ENCODE assay signal across 12 cellular contexts in the genomic region with DNA sequence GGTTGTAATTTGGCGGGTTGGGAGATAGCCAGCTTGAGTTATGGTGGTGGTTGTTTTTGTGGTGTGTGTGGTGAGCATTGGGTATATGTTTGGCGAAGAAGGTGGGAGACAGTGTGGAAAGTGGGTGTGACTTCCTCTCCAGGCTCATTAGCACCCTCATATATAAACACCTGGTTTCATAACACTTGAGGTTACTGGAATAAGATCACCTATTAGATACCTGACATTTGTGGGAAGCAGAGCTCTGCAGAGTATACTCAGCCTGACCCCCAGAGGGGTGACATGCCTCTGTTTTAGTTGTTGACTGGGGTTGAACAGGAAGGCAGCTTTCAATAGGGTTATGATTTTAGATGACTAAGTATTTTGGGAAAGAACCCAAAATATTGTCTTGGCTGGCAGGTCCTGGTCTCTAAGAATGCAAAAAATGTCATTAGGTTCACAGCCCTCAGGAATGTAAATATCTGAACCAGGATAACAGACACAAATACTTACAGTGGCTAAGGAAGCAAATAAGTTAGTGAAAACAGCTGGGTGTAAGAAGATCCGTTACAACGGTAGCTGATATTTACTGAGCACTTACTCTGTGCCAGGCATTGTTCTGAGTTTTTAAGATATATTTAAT. TPM values are rescaled to one million over a fixed set of nuclear protein-coding genes. Genes with fewer than 3 reads are reported as not detected.
A peak's percentile ranks its signal among the peaks of the same experiment; 100 is the strongest.
DNase-seq lines count a peak whose midpoint lies in the region; ATAC-seq, FAIRE-seq and TF ChIP-seq lines count a peak whose summit lies in the region.
"Had no signal": no experiment of that assay in that cellular context is flagged by ENCODE, and none has a peak within 500 bp of the region (broad histone marks: within the 10 kb centered on the region; RNA-seq: fewer than 3 reads in every experiment).

No MANE protein-coding gene starts in this region.

- H3K27me3 Mint-ChIP-seq in chondrocyte (ENCODE audit: low read depth), result no peaks in the 10 kb centered on the region

- H3K4me3 Mint-ChIP-seq in chondrocyte (ENCODE audit: unreplicated experiment), result no peak overlapping the region
- H3K4me3 Mint-ChIP-seq: GM23338 had no signal

- TF ChIP-seq POLR2A in A549 (IDR thresholded peaks at IDR 0.05; ENCODE audit: low read length), result no peak

- H3K27ac Mint-ChIP-seq in chondrocyte (ENCODE audit: unreplicated experiment), result peak overlapping the region; percentile 35
- H3K27ac Mint-ChIP-seq: GM23338 had no signal

- TF ChIP-seq CTCF in A549 (IDR thresholded peaks at IDR 0.05) (no peak), chondrocyte (IDR thresholded peaks at IDR 0.05) (no peak), lung (IDR thresholded peaks at IDR 0.05; ENCODE audit: control extremely low read depth, extremely low read depth) (no peak)

- peaks cover 16% of the 10 kb centered on the region for H3K4me1 Mint-ChIP-seq in chondrocyte (ENCODE audit: low read depth)

- peak; percentile 95 for FAIRE-seq in A549 (lab: Jason Lieb, UNC)

- H3K27ac ChIP-seq in A549, result peak overlapping the region in 1 of 2 experiments; percentile 73; a peak in 3 of 6 replicates
- peak overlapping the region in 1 of 2 donors; percentile 53 for H3K27ac ChIP-seq in lung (ENCODE audit: low read depth in 1 of 2, low read length in 1 of 2)

- in situ Hi-C loops in KBM-7 (cut with MboI; ENCODE audit: low pct_unique_long_range_greater_than_20kb, low sequenced_read_pairs), result no loop called here

- TF ChIP-seq EP300 in A549 (IDR thresholded peaks at IDR 0.05), result 0 out of 5 replicates have a peak, but pooled peaks of 1 of the 2 experiments have one; percentile 26

- peak; percentile 35 to 66 for DNase-seq in A549 (ENCODE audit: low read depth in 1 of 2, low spot score in 1 of 2)
- DNase-seq in KBM-7, result peak; percentile 7
- DNase-seq in chondrocyte (ENCODE audit: low spot score), result no peak
- no peak for DNase-seq in lung (ENCODE audit: low spot score)
- DNase-seq in DMS 273 treated with DMSO at 0.1 percent for 48 hours (lab: John Stamatoyannopoulos, UW), result no peak
- DNase-seq in MV-4-11 (lab: John Stamatoyannopoulos, UW), result no peak
- DNase-seq in activated CD4-positive, alpha-beta T cell treated with anti-CD3 and anti-CD28 coated beads, Interleukin-2, amount 50 U/mL, for 1 hour, result no peak
- DNase-seq: activated CD4-positive, alpha-beta T cell treated with anti-CD3 and anti-CD28 coated beads for 48 hours; DND-41; NCI-H146 had no signal

- H3K36me3 ChIP-seq in lung (ENCODE audit: control insufficient read depth in 2 of 2, insufficient read depth in 2 of 2, low read length in 2 of 2), result peaks cover 0 to 12% of the 10 kb centered on the region in 2 donors

- H3K4me3 ChIP-seq in A549 (no peak overlapping the region), lung (no peak overlapping the region)
- H3K4me3 ChIP-seq: GM23338 had no signal

- peaks cover 16% of the 10 kb centered on the region for H3K36me3 Mint-ChIP-seq in chondrocyte (ENCODE audit: low read depth)

- POLR2A ChIA-PET in A549 (lab: Yijun Ruan, JAX), result interaction anchor here (0.9 kb wide), 1 partner anchor 19 kb away, joined by 3 read pairs; the partner anchor contains the start of gene EFCAB13

- H3K9me3 Mint-ChIP-seq in chondrocyte (ENCODE audit: low read depth), result peaks cover 10% of the 10 kb centered on the region
- H3K9me3 Mint-ChIP-seq: GM23338 had no signal

- TF ChIP-seq RAD21 in A549 (conservative IDR thresholded peaks at IDR 0.05 in 1 of 2, IDR thresholded peaks at IDR 0.05 in 1 of 2), result no peak

- H3K4me2 ChIP-seq in A549, result peak overlapping the region; percentile 23
- H3K4me2 ChIP-seq: GM23338 had no signal

- peaks cover 20% of the 10 kb centered on the region for H3K4me1 ChIP-seq in A549
- peaks cover 4 to 9% of the 10 kb centered on the region in 2 donors for H3K4me1 ChIP-seq in lung (ENCODE audit: control insufficient read depth in 2 of 2, insufficient read depth in 2 of 2, low read length in 2 of 2)

- CTCF ChIA-PET in A549 (lab: Yijun Ruan, JAX), result interaction anchor here (0.8 to 4.5 kb wide), 8 partner anchors 9 to 311 kb away, joined by 3 to 31 read pairs (median 3); partner anchors contain the start of gene EFCAB13

- H3K9me3 ChIP-seq in A549, result peaks cover 13% of the 10 kb centered on the region; the same call in 2 of the 3 replicates
- peaks cover 0 to 2% of the 10 kb centered on the region in 2 donors for H3K9me3 ChIP-seq in lung (ENCODE audit: control insufficient read depth in 2 of 2, insufficient read depth in 1 of 2, low read length in 1 of 2)

- peak; percentile 58 to 89 for ATAC-seq in A549
- peak; percentile 80 for ATAC-seq in lung (ENCODE audit: insufficient read depth, low FRiP score)
- ATAC-seq in GM19324 (IDR thresholded peaks at IDR 0.05; ENCODE audit: low FRiP score, unreplicated experiment), result no peak
- ATAC-seq: GM23338 had no signal

- no peaks in the 10 kb centered on the region for H3K27me3 ChIP-seq in lung (ENCODE audit: control insufficient read depth, insufficient read depth)

- WGBS in A549 (ENCODE audit: missing lambda C conversion rate), result 41% methylated on average over 4 of the region's 4 CpGs
- WGBS in lung, 2 donors, result 44 to 60% methylated on average over 4 of the region's 4 CpGs

TF ChIP-seq in A549, 52 proteins besides CTCF, POLR2A, EP300 and RAD21 (continues in another document):
- TF ChIP-seq ATOH8 (CRISPR knock-in tag; IDR thresholded peaks at IDR 0.05; ENCODE audit: low read depth) (no peak), ESRRA (IDR thresholded peaks at IDR 0.05; ENCODE audit: borderline replicate concordance, low read length) (no peak), MAZ (IDR thresholded peaks at IDR 0.05; ENCODE audit: borderline replicate concordance, low read depth, low read length) (no peak), EHMT2 (IDR thresholded peaks at IDR 0.05; ENCODE audit: low read depth) (no peak), HEYL (CRISPR knock-in tag; IDR thresholded peaks at IDR 0.05) (no peak), RCOR1 (IDR thresholded peaks at IDR 0.05; ENCODE audit: low read depth, low read length) (no peak), SMC3 (IDR thresholded peaks at IDR 0.05) (no peak), CHD2 (IDR thresholded peaks at IDR 0.05; ENCODE audit: low read length, partially characterized antibody) (no peak), TFCP2L1 (CRISPR knock-in tag; IDR thresholded peaks at IDR 0.05) (no peak), JUN (IDR thresholded peaks at IDR 0.05) (0 out of 5 replicates have a peak, but pooled peaks of 1 of the 2 experiments have one; percentile 22), NR3C1 (IDR thresholded peaks at IDR 0.05) (no peak), RNF2 (IDR thresholded peaks at IDR 0.05; ENCODE audit: borderline replicate concordance, low read depth) (no peak), TP53 (CRISPR knock-in tag; IDR thresholded peaks at IDR 0.05) (no peak), GATA3 (IDR thresholded peaks at IDR 0.05; ENCODE audit: borderline replicate concordance) (peak; percentile 79), FOSL2 (IDR thresholded peaks at IDR 0.05) (no peak), FOSL2 (CRISPR knock-in tag; IDR thresholded peaks at IDR 0.05) (peak; percentile 42; the same call in 1 of the 2 replicates), SREBF2 (IDR thresholded peaks at IDR 0.05) (no peak), EHF (CRISPR knock-in tag; IDR thresholded peaks at IDR 0.05) (no peak), ZFP36 (IDR thresholded peaks at IDR 0.05; ENCODE audit: borderline replicate concordance, partially characterized antibody) (no peak), ZC3H11A (IDR thresholded peaks at IDR 0.05) (no peak), CEBPB (IDR thresholded peaks at IDR 0.05) (0 out of 4 replicates have a peak, but pooled peaks of 1 of the 2 experiments have one; percentile 12), KDM5A (IDR thresholded peaks at IDR 0.05) (no peak), HOXB5 (CRISPR knock-in tag; IDR thresholded peaks at IDR 0.05) (no peak), CBX8 (IDR thresholded peaks at IDR 0.05) (no peak), HDAC2 (IDR thresholded peaks at IDR 0.05) (no peak), ZNF302 (CRISPR knock-in tag; IDR thresholded peaks at IDR 0.05) (no peak), PHF8 (IDR thresholded peaks at IDR 0.05; ENCODE audit: borderline replicate concordance, low read depth) (no peak)
- TF ChIP-seq, protein P1, sequence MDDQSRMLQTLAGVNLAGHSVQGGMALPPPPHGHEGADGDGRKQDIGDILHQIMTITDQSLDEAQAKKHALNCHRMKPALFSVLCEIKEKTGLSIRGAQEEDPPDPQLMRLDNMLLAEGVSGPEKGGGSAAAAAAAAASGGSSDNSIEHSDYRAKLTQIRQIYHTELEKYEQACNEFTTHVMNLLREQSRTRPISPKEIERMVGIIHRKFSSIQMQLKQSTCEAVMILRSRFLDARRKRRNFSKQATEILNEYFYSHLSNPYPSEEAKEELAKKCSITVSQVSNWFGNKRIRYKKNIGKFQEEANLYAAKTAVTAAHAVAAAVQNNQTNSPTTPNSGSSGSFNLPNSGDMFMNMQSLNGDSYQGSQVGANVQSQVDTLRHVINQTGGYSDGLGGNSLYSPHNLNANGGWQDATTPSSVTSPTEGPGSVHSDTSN (IDR thresholded peaks at IDR 0.05), result no peak

RNA-seq across cellular contexts. Expression of gene EFCAB13, which starts 18.3 kb away (rescaled TPM):
- polyA plus RNA-seq in A549 (2011; rRNA removed) (4.1 and 6.0 TPM in 2 replicates), A549 (2017; fragmentation: RNase III; extraction: RNeasy Plus Mini Kit Qiagen cat#74134 plus additional on column Dnase treatment) (2.9 to 4.2 TPM (median 3.2 TPM) in 3 replicates), lung (1 to 10 TPM in 1 of 2 donors, under 1 TPM in 1; 0.56 to 1.7 TPM)
- polyA plus RNA-seq in A549 (2012; cell fraction: cytosol; rRNA removed), result 0.79 and 1.2 TPM in 2 replicates
- polyA plus RNA-seq in A549 (2012; cell fraction: nucleus; rRNA removed), result 0.36 and 0.73 TPM in 2 replicates
- 0.74 and 2.2 TPM in 2 replicates for polyA minus RNA-seq in A549 (2011; rRNA and poly(A)+ RNA removed)
- total RNA-seq in chondrocyte (1.5 to 3.2 TPM (median 2.5 TPM) in 3 replicates), lung (10 to 100 TPM in 1 of 2 donors, 1 to 10 TPM in 1; 5.6 to 21.4 TPM)

RNA-seq across cellular contexts. Expression of gene ITGB3, which starts 51.8 kb away (rescaled TPM):
- polyA plus RNA-seq in A549 (2011; rRNA removed) (0.34 and 0.90 TPM in 2 replicates), A549 (2017; fragmentation: RNase III; extraction: RNeasy Plus Mini Kit Qiagen cat#74134 plus additional on column Dnase treatment) (3.7 to 6.2 TPM (median 5.0 TPM) in 3 replicates), lung (1 to 10 TPM; 1.3 to 5.7 TPM)
- 0.15 and 0.32 TPM in 2 replicates for polyA plus RNA-seq in A549 (2012; cell fraction: cytosol; rRNA removed)
- polyA plus RNA-seq in A549 (2012; cell fraction: nucleus; rRNA removed), result 0.18 and 0.29 TPM in 2 replicates
- polyA minus RNA-seq in A549 (2011; rRNA and poly(A)+ RNA removed), result 1.7 and 2.6 TPM in 2 replicates
- total RNA-seq in chondrocyte (0.85 to 11.4 TPM (median 10.5 TPM) in 3 replicates), lung (10 to 100 TPM in 1 of 2 donors, 1 to 10 TPM in 1; 9.6 to 15.9 TPM)
- polyA plus RNA-seq: GM23338 had no signal

Comparison
In these comparisons a context has a peak if more than half of its experiments do, and no peak if none do; other contexts are left out.
1. DNase-seq: peak in A549 (2 of 2) and KBM-7 (single experiment); none in chondrocyte (single experiment), lung (single experiment), DMS 273 treated with DMSO at 0.1 percent for 48 hours (single experiment), MV-4-11 (single experiment) and activated CD4-positive, alpha-beta T cell treated with anti-CD3 and anti-CD28 coated beads, Interleukin-2, amount 50 U/mL, for 1 hour (single experiment).